In genomic region chr2:159089543-159089942, GRCh38 we compare ENCODE assay signal across 13 cellular contexts.
DNase-seq lines count a peak whose midpoint lies in the region; TF ChIP-seq lines count a peak whose summit lies in the region.
"Had no signal": no experiment of that assay in that cellular context is flagged by ENCODE, and none has a peak within 500 bp of the region (broad histone marks: within the 10 kb centered on the region; RNA-seq: fewer than 3 reads in every experiment).

No MANE protein-coding gene starts in this region.

- TF ChIP-seq EP300 in suprapubic skin (IDR thresholded peaks at IDR 0.05): no peak

- DNase-seq in dorsolateral prefrontal cortex (peak in 1 of 10 donors; percentile 68), mesothelial cell of epicardium (ENCODE audit: low spot score in 2 of 2, unreplicated experiment in 2 of 2) (no peak), suprapubic skin (ENCODE audit: low spot score in 2 of 2) (no peak), GM10248 (ENCODE audit: extremely low spot score) (no peak), DMS 273 treated with DMSO at 0.1 percent for 48 hours (lab: John Stamatoyannopoulos, UW) (no peak)
- no peak for DNase-seq in effector CD4-positive, alpha-beta T cell
- DNase-seq in activated naive CD4-positive, alpha-beta T cell treated with Interleukin-2 at 50 U/mL for 16 hours: no peak
- DNase-seq: activated CD4-positive, alpha-beta T cell treated with anti-CD3 and anti-CD28 coated beads, Interleukin-2, amount 50 U/mL, for 1 hour; natural killer cell; stimulated activated CD4-positive, alpha-beta T cell treated with anti-CD3 and anti-CD28 coated beads, Interleukin-12 subunit alpha, Interleukin-12 subunit beta, amount 100 ng/mL, for 4 hours had no signal

- H3K4me3 ChIP-seq in dorsolateral prefrontal cortex (no peak overlapping the region), suprapubic skin (no peak overlapping the region)

- peaks cover 41 to 64% (median 43%) of the 10 kb centered on the region in 3 donors for H3K4me1 Mint-ChIP-seq in IgD-negative memory B cell
- peaks cover 88% of the 10 kb centered on the region for H3K4me1 Mint-ChIP-seq in mesothelial cell of epicardium

- no peak for TF ChIP-seq POLR2A in suprapubic skin (IDR thresholded peaks at IDR 0.05)

- H3K36me3 Mint-ChIP-seq in IgD-negative memory B cell (peaks cover 3% of the 10 kb centered on the region), mesothelial cell of epicardium (peaks cover 3% of the 10 kb centered on the region)
- H3K36me3 Mint-ChIP-seq: CD14-positive monocyte, natural killer cell had no signal

- H3K4me3 Mint-ChIP-seq in IgD-negative memory B cell: peak overlapping the region in 1 of 4 donors; percentile 69
- no peak overlapping the region for H3K4me3 Mint-ChIP-seq in mesothelial cell of epicardium
- H3K4me3 Mint-ChIP-seq: natural killer cell; T-helper 1 cell treated with Interleukin-12 subunit alpha and Interleukin-12 subunit beta and Interleukin-4 antibody, amounts not matched to agents 30 μg/mL and 1 μg/mL, for 36 hours had no signal

- no peaks in the 10 kb centered on the region for H3K27me3 Mint-ChIP-seq in IgD-negative memory B cell
- no peaks in the 10 kb centered on the region for H3K27me3 Mint-ChIP-seq in mesothelial cell of epicardium (ENCODE audit: low read depth)

- WGBS in suprapubic skin: 42% methylated on average over 3 of the region's 3 CpGs

- intact Hi-C loops in dorsolateral prefrontal cortex (cut with DNase I): no loop called here

- no peak for TF ChIP-seq CTCF in dorsolateral prefrontal cortex (IDR thresholded peaks at IDR 0.05 in 54 of 56, conservative IDR thresholded peaks at IDR 0.05 in 2 of 56; ENCODE audit: low read depth in 1 of 56, partially characterized antibody in 56 of 56)
- no peak for TF ChIP-seq CTCF in mesothelial cell of epicardium (IDR thresholded peaks at IDR 0.05; ENCODE audit: unreplicated experiment)
- no peak for TF ChIP-seq CTCF in suprapubic skin (IDR thresholded peaks at IDR 0.05)
- TF ChIP-seq CTCF in GM10248 (IDR thresholded peaks at IDR 0.05; ENCODE audit: control extremely low read depth, extremely low read depth, low read depth, missing control alignments): no peak

- CTCF ChIA-PET in GM10248 (lab: Yijun Ruan, JAX): interaction anchor here (1.2 kb wide), 1 partner anchor 13 kb away, joined by 4 read pairs; no protein-coding TSS in a partner anchor

- no peaks in the 10 kb centered on the region for H3K36me3 ChIP-seq in suprapubic skin

- H3K4me1 ChIP-seq in suprapubic skin: peaks cover 81% of the 10 kb centered on the region

- H3K9me3 Mint-ChIP-seq in IgD-negative memory B cell (peaks cover 0 to 6% (median 0%) of the 10 kb centered on the region in 3 donors), mesothelial cell of epicardium (no peaks in the 10 kb centered on the region)
- H3K9me3 Mint-ChIP-seq: CD14-positive monocyte; natural killer cell; T-helper 1 cell treated with Interleukin-12 subunit alpha and Interleukin-12 subunit beta and Interleukin-4 antibody, amounts not matched to agents 30 μg/mL and 1 μg/mL, for 36 hours had no signal

- no peaks in the 10 kb centered on the region for H3K9me3 ChIP-seq in suprapubic skin

- H3K27ac ChIP-seq in dorsolateral prefrontal cortex: peak overlapping the region in 34 of 59 donors; percentile 1 to 85 (median 36)
- peak overlapping the region; percentile 62 for H3K27ac ChIP-seq in suprapubic skin

- H3K27me3 ChIP-seq in dorsolateral prefrontal cortex (no peaks in the 10 kb centered on the region), suprapubic skin (no peaks in the 10 kb centered on the region)

- H3K27ac Mint-ChIP-seq in IgD-negative memory B cell: peak overlapping the region in 2 of 3 donors; percentile 17 to 68
- peak overlapping the region; percentile 91 for H3K27ac Mint-ChIP-seq in mesothelial cell of epicardium
- H3K27ac Mint-ChIP-seq: natural killer cell; T-helper 1 cell treated with Interleukin-12 subunit alpha and Interleukin-12 subunit beta and Interleukin-4 antibody, amounts not matched to agents 30 μg/mL and 1 μg/mL, for 36 hours had no signal

- POLR2A ChIA-PET in GM10248 (lab: Yijun Ruan, JAX): no interaction called here
